Comparison of ENCODE assay signal across 23 cellular contexts in genomic region chr4:20944451-20944850, GRCh38.
"Had no signal": no experiment of that assay in that cellular context is flagged by ENCODE, and none has a peak within 500 bp of the region (broad histone marks: within the 10 kb centered on the region; RNA-seq: fewer than 3 reads in every experiment).

No MANE protein-coding gene starts in this region.

- H3K9me3 ChIP-seq: SJSA1, SK-N-SH had no signal

- ATAC-seq: activated CD4-positive, alpha-beta T cell treated with anti-CD3 and anti-CD28 coated beads for 36 hours; activated CD4-positive, CD25-positive, alpha-beta regulatory T cell treated with anti-CD3 and anti-CD28 coated beads, Interleukin-2, amount 50 U/mL, for 24 hours; activated CD8-positive, alpha-beta T cell treated with anti-CD3 and anti-CD28 coated beads, Interleukin-2, amount 10 ng/mL, durations not matched to agents 7 days and 5 days; activated T-cell treated with anti-CD3 and anti-CD28 coated beads, Interleukin-2, amount 50 U/mL, for 4 hours; Panc1; WTC11 had no signal

- DNase-seq: activated CD4-positive, alpha-beta T cell treated with anti-CD3 and anti-CD28 coated beads for 36 hours; activated CD4-positive, alpha-beta T cell treated with anti-CD3 and anti-CD28 coated beads, Interleukin-2, amount 10 ng/mL, durations not matched to agents 7 days and 5 days; activated CD4-positive, alpha-beta T cell treated with anti-CD3 and anti-CD28 coated beads, Interleukin-2, amount 50 U/mL, for 48 hours; activated CD8-positive, alpha-beta T cell treated with anti-CD3 and anti-CD28 coated beads, Interleukin-2, amount 10 ng/mL, durations not matched to agents 7 days and 5 days; activated gamma-delta T cell treated with Interleukin-2 at 50 U/mL for 16 hours; activated naive CD4-positive, alpha-beta T cell treated with anti-CD3 and anti-CD28 coated beads for 36 hours; activated T-cell treated with anti-CD3 and anti-CD28 coated beads, Interleukin-2, amount 50 U/mL, for 4 hours; amniotic stem cell; aorta; brain microvascular endothelial cell; central memory CD4-positive, alpha-beta T cell; NCI-H1417; NCI-H146; NCI-H187; NCI-H2029 treated with DMSO at 0.1 percent for 48 hours; NCI-H2171; NCI-H446 treated with DMSO at 0.1 percent for 48 hours; SHP77; SK-N-SH had no signal

- H3K36me3 ChIP-seq: brain microvascular endothelial cell, SJSA1 had no signal

- H3K4me1 ChIP-seq: SJSA1 had no signal

- H3K27me3 ChIP-seq: brain microvascular endothelial cell, SJSA1 had no signal

- H3K4me3 ChIP-seq: SJSA1 had no signal
